In genomic region chr14:22974530-22975313, GRCh38 we compare ENCODE assay signal across 1 cellular context.
TF ChIP-seq lines count a peak whose summit lies in the region.

No MANE protein-coding gene starts in this region.

TF ChIP-seq in HepG2, 621 proteins besides CTCF, POLR2A, EP300 and RAD21 (continues in another document):
- TF ChIP-seq ZKSCAN5 (CRISPR knock-in tag; IDR thresholded peaks at IDR 0.05), result no peak
- peak; percentile 15; the same call in 1 of the 2 replicates for TF ChIP-seq TAF1 (CRISPR knock-in tag; IDR thresholded peaks at IDR 0.05)
- TF ChIP-seq ZNF124 (CRISPR knock-in tag; IDR thresholded peaks at IDR 0.05), result no peak
- TF ChIP-seq SSRP1 (CRISPR knock-in tag; IDR thresholded peaks at IDR 0.05), result peak; percentile 94
- TF ChIP-seq ZNF607 (CRISPR knock-in tag; IDR thresholded peaks at IDR 0.05; ENCODE audit: borderline replicate concordance), result no peak
- no peak; the same call in 1 of the 2 replicates for TF ChIP-seq ZNF550 (CRISPR knock-in tag; IDR thresholded peaks at IDR 0.05; ENCODE audit: borderline replicate concordance)
- TF ChIP-seq WIZ (CRISPR knock-in tag; IDR thresholded peaks at IDR 0.05), result no peak; the same call in 1 of the 2 replicates
- TF ChIP-seq ZNF513 (CRISPR knock-in tag; conservative IDR thresholded peaks at IDR 0.05), result no peak
- no peak for TF ChIP-seq ZFP90 (CRISPR knock-in tag; IDR thresholded peaks at IDR 0.05; ENCODE audit: borderline replicate concordance)
- no peak for TF ChIP-seq HIC2 (CRISPR knock-in tag; IDR thresholded peaks at IDR 0.05; ENCODE audit: low read depth)
- no peak for TF ChIP-seq ZBTB42 (CRISPR knock-in tag; IDR thresholded peaks at IDR 0.05)
- TF ChIP-seq HBP1 (CRISPR knock-in tag; IDR thresholded peaks at IDR 0.05; ENCODE audit: low read depth), result no peak
- no peak for TF ChIP-seq PHB2 (IDR thresholded peaks at IDR 0.05; ENCODE audit: partially characterized antibody)
- TF ChIP-seq NFIB (CRISPR knock-in tag; IDR thresholded peaks at IDR 0.05; ENCODE audit: borderline replicate concordance), result no peak
- no peak for TF ChIP-seq SIX1 (CRISPR knock-in tag; IDR thresholded peaks at IDR 0.05; ENCODE audit: borderline replicate concordance)
- TF ChIP-seq ONECUT2 (CRISPR knock-in tag; IDR thresholded peaks at IDR 0.05), result no peak
- no peak for TF ChIP-seq USF2 (IDR thresholded peaks at IDR 0.05; ENCODE audit: low read depth, low read length)
- TF ChIP-seq USF2 (CRISPR knock-in tag; IDR thresholded peaks at IDR 0.05; ENCODE audit: borderline replicate concordance), result no peak
- TF ChIP-seq ATF1 (CRISPR knock-in tag; IDR thresholded peaks at IDR 0.05), result no peak
- TF ChIP-seq STAT6 (CRISPR knock-in tag; IDR thresholded peaks at IDR 0.05; ENCODE audit: borderline replicate concordance), result 0 out of 2 replicates have a peak, but pooled peaks have one; percentile 42
- TF ChIP-seq EED (CRISPR knock-in tag; IDR thresholded peaks at IDR 0.05), result peak; percentile 28; the same call in 1 of the 2 replicates
- TF ChIP-seq TIGD3 (CRISPR knock-in tag; IDR thresholded peaks at IDR 0.05; ENCODE audit: borderline replicate concordance), result no peak
- TF ChIP-seq SOX13 (IDR thresholded peaks at IDR 0.05), result no peak
- TF ChIP-seq SOX13 (CRISPR knock-in tag; conservative IDR thresholded peaks at IDR 0.05 in 1 of 2, IDR thresholded peaks at IDR 0.05 in 1 of 2), result 0 out of 4 replicates have a peak, but pooled peaks have one; percentile 7 to 61
- TF ChIP-seq ETS1 (CRISPR knock-in tag; IDR thresholded peaks at IDR 0.05), result no peak
- no peak for TF ChIP-seq ZFP36 (IDR thresholded peaks at IDR 0.05; ENCODE audit: borderline replicate concordance, low read depth, low read length, partially characterized antibody)
- peak; percentile 50; the same call in 1 of the 2 replicates for TF ChIP-seq UBTF (CRISPR knock-in tag; IDR thresholded peaks at IDR 0.05)
- no peak for TF ChIP-seq RARA (CRISPR knock-in tag; IDR thresholded peaks at IDR 0.05)
- no peak for TF ChIP-seq ZNF615 (CRISPR knock-in tag; IDR thresholded peaks at IDR 0.05; ENCODE audit: borderline replicate concordance)
- no peak for TF ChIP-seq ZNF839 (CRISPR knock-in tag; IDR thresholded peaks at IDR 0.05; ENCODE audit: borderline replicate concordance)
- TF ChIP-seq REXO4 (CRISPR knock-in tag; IDR thresholded peaks at IDR 0.05; ENCODE audit: borderline replicate concordance), result no peak
- no peak for TF ChIP-seq HOXA7 (CRISPR knock-in tag; IDR thresholded peaks at IDR 0.05)
- TF ChIP-seq REL (CRISPR knock-in tag; conservative IDR thresholded peaks at IDR 0.05), result no peak
- no peak for TF ChIP-seq RXRB (CRISPR knock-in tag; IDR thresholded peaks at IDR 0.05; ENCODE audit: borderline replicate concordance)
- no peak for TF ChIP-seq PBX3 (CRISPR knock-in tag; IDR thresholded peaks at IDR 0.05; ENCODE audit: borderline replicate concordance)
- no peak for TF ChIP-seq PRDM10 (CRISPR knock-in tag; IDR thresholded peaks at IDR 0.05; ENCODE audit: low read depth)
- TF ChIP-seq NAIF1 (CRISPR knock-in tag; IDR thresholded peaks at IDR 0.05; ENCODE audit: borderline replicate concordance), result no peak
- TF ChIP-seq GPBP1L1 (CRISPR knock-in tag; IDR thresholded peaks at IDR 0.05), result no peak
